32 cellular contexts compared by ENCODE assay signal in genomic region chr11:39220069-39220468, GRCh38.
"Had no signal": no experiment of that assay in that cellular context is flagged by ENCODE, and none has a peak within 500 bp of the region (broad histone marks: within the 10 kb centered on the region; RNA-seq: fewer than 3 reads in every experiment).

No MANE protein-coding gene starts in this region.

- H3K27ac ChIP-seq: adrenal gland, body of pancreas, brain microvascular endothelial cell, breast epithelium, VCaP had no signal

- H3K4me3 ChIP-seq: adrenal gland, body of pancreas, breast epithelium had no signal

- DNase-seq: activated B cell treated with CpG ODN at 0.5 μM for 24 hours; activated CD4-positive, alpha-beta memory T cell treated with anti-CD3 and anti-CD28 coated beads for 36 hours; activated CD4-positive, alpha-beta T cell treated with anti-CD3 and anti-CD28 coated beads for 4 hours; activated CD4-positive, alpha-beta T cell treated with anti-CD3 and anti-CD28 coated beads, Interleukin-2, amount 10 ng/mL, durations not matched to agents 24 days and 14 days; activated CD4-positive, alpha-beta T cell treated with anti-CD3 and anti-CD28 coated beads, Interleukin-2, amount 50 U/mL, for 1 hour; activated CD4-positive, alpha-beta T cell treated with anti-CD3 and anti-CD28 coated beads, Interleukin-2, amount 50 U/mL, for 4 hours; activated CD4-positive, CD25-positive, alpha-beta regulatory T cell treated with anti-CD3 and anti-CD28 coated beads, Interleukin-2, amount 50 U/mL, for 72 hours; activated CD8-positive, alpha-beta memory T cell treated with anti-CD3 and anti-CD28 coated beads, Interleukin-2, amount 50 U/mL, for 4 hours; activated CD8-positive, alpha-beta T cell treated with anti-CD3 and anti-CD28 coated beads for 36 hours; activated effector memory CD4-positive, alpha-beta T cell treated with anti-CD3 and anti-CD28 coated beads, Interleukin-2, amount 50 U/mL, for 16 hours; activated gamma-delta T cell treated with Interleukin-2 at 50 U/mL for 16 hours; activated naive CD4-positive, alpha-beta T cell; activated naive CD4-positive, alpha-beta T cell treated with anti-CD3 and anti-CD28 coated beads for 36 hours; activated naive CD4-positive, alpha-beta T cell treated with anti-CD3 and anti-CD28 coated beads, Interleukin-2, amount 50 U/mL, for 16 hours; activated naive CD8-positive, alpha-beta T cell treated with anti-CD3 and anti-CD28 coated beads for 36 hours; activated T-cell treated with anti-CD3 and anti-CD28 coated beads for 4 hours; activated T-cell treated with anti-CD3 and anti-CD28 coated beads, Interleukin-2, amount 50 U/mL, for 1 hour; activated T-cell treated with anti-CD3 and anti-CD28 coated beads, Interleukin-2, amount 50 U/mL, for 4 hours; activated T-cell treated with anti-CD3 and anti-CD28 coated beads, Interleukin-2, amount 50 U/mL, for 72 hours; adrenal gland; amniotic stem cell; aorta; body of pancreas; brain microvascular endothelial cell; central memory CD4-positive, alpha-beta T cell; T-helper 1 cell; T-helper 2 cell; T-helper 9 cell had no signal

- H3K9me3 ChIP-seq: adrenal gland, body of pancreas, breast epithelium had no signal

- H3K27me3 ChIP-seq: adrenal gland, body of pancreas, brain microvascular endothelial cell, breast epithelium had no signal

- ATAC-seq: activated CD8-positive, alpha-beta T cell treated with anti-CD3 and anti-CD28 coated beads for 36 hours; activated naive CD4-positive, alpha-beta T cell treated with anti-CD3 and anti-CD28 coated beads, Interleukin-2, amount 50 U/mL, for 72 hours; activated T-cell treated with anti-CD3 and anti-CD28 coated beads, Interleukin-2, amount 50 U/mL, for 4 hours; activated T-cell treated with anti-CD3 and anti-CD28 coated beads, Interleukin-2, amount 50 U/mL, for 72 hours; activated T-helper 17 cell treated with anti-CD3 and anti-CD28 coated beads, Interleukin-2, amount 50 U/mL, for 72 hours; body of pancreas had no signal

- H3K4me1 ChIP-seq: adrenal gland, body of pancreas, breast epithelium had no signal

- H3K36me3 ChIP-seq: adrenal gland, brain microvascular endothelial cell, breast epithelium had no signal
